ENCODE assay signal across 9 cellular contexts in genomic region chr9:120578614-120579013, GRCh38. TPM values are rescaled to one million over a fixed set of nuclear protein-coding genes. Genes with fewer than 3 reads are reported as not detected.
DNase-seq lines count a peak whose midpoint lies in the region; FAIRE-seq and TF ChIP-seq lines count a peak whose summit lies in the region.
"Had no signal": no experiment of that assay in that cellular context is flagged by ENCODE, and none has a peak within 500 bp of the region (broad histone marks: within the 10 kb centered on the region; RNA-seq: fewer than 3 reads in every experiment).

No MANE protein-coding gene starts in this region.

- no peaks in the 10 kb centered on the region for H3K27me3 Mint-ChIP-seq in activated naive CD4-positive, alpha-beta T cell treated with anti-CD3 and anti-CD28 coated beads, Interleukin-2, amount 50 U/mL, for 24 hours

- H3K4me1 ChIP-seq in SJCRH30 (peaks cover 18% of the 10 kb centered on the region), subcutaneous abdominal adipose tissue (ENCODE audit: control insufficient read depth in 5 of 5, insufficient read depth in 5 of 5, low read length in 5 of 5) (peaks cover 5 to 18% (median 16%) of the 10 kb centered on the region in 5 donors)

- H3K36me3 ChIP-seq in SJCRH30 (peaks cover 6% of the 10 kb centered on the region), subcutaneous abdominal adipose tissue (ENCODE audit: control insufficient read depth in 5 of 5, insufficient read depth in 5 of 5, low read length in 5 of 5) (peaks cover 0 to 5% (median 0%) of the 10 kb centered on the region in 5 donors)

- H3K9me3 ChIP-seq in SJCRH30 (replicated peaks) (no peaks in the 10 kb centered on the region), subcutaneous abdominal adipose tissue (ENCODE audit: control insufficient read depth in 5 of 5, low read length in 5 of 5) (no peaks in the 10 kb centered on the region)

- H3K27ac ChIP-seq in SJCRH30: no peak overlapping the region
- H3K27ac ChIP-seq in subcutaneous abdominal adipose tissue (ENCODE audit: low read depth, low read length): no peak overlapping the region

- H3K4me3 Mint-ChIP-seq in activated naive CD4-positive, alpha-beta T cell treated with anti-CD3 and anti-CD28 coated beads, Interleukin-2, amount 50 U/mL, for 24 hours: peak overlapping the region; percentile 95

- no peaks in the 10 kb centered on the region for H3K36me3 Mint-ChIP-seq in activated naive CD4-positive, alpha-beta T cell treated with anti-CD3 and anti-CD28 coated beads, Interleukin-2, amount 50 U/mL, for 24 hours

- peak overlapping the region; percentile 90 for H3K4me3 ChIP-seq in SJCRH30
- H3K4me3 ChIP-seq in foreskin fibroblast (ENCODE audit: low read depth in 1 of 2, low read length in 2 of 2): peak overlapping the region; percentile 97 to 99
- H3K4me3 ChIP-seq in subcutaneous abdominal adipose tissue (ENCODE audit: low read depth in 1 of 5, low read length in 5 of 5): peak overlapping the region; percentile 87 to 94 (median 91)

- DNase-seq in activated naive CD4-positive, alpha-beta T cell (lab: John Stamatoyannopoulos, UW): no peak
- DNase-seq in SJCRH30: no peak
- DNase-seq in foreskin fibroblast: no peak
- no peak for DNase-seq in stimulated activated CD4-positive, alpha-beta T cell treated with anti-CD3 and anti-CD28 coated beads, Interleukin-4, amount 100 ng/mL, for 1 hour
- no peak for DNase-seq in stimulated activated naive CD4-positive, alpha-beta T cell treated with Interleukin-2 at 50 U/mL for 16 hours (lab: John Stamatoyannopoulos, UW)
- DNase-seq in frontal cortex (ENCODE audit: low spot score in 2 of 2): no peak
- DNase-seq: effector CD4-positive, alpha-beta T cell had no signal

- no peaks in the 10 kb centered on the region for H3K27me3 ChIP-seq in SJCRH30
- H3K27me3 ChIP-seq in subcutaneous abdominal adipose tissue (ENCODE audit: control insufficient read depth in 5 of 5, insufficient read depth in 4 of 5, low read length in 5 of 5): no peaks in the 10 kb centered on the region

- H3K9me3 Mint-ChIP-seq in activated naive CD4-positive, alpha-beta T cell treated with anti-CD3 and anti-CD28 coated beads, Interleukin-2, amount 50 U/mL, for 24 hours: no peaks in the 10 kb centered on the region

- FAIRE-seq in frontal cortex (lab: Jason Lieb, UNC): no peak

- peaks cover 62% of the 10 kb centered on the region for H3K4me1 Mint-ChIP-seq in activated naive CD4-positive, alpha-beta T cell treated with anti-CD3 and anti-CD28 coated beads, Interleukin-2, amount 50 U/mL, for 24 hours

- TF ChIP-seq CTCF in foreskin fibroblast (IDR thresholded peaks at IDR 0.05; ENCODE audit: low read depth, low read length): no peak

- peak overlapping the region; percentile 44 for H3K27ac Mint-ChIP-seq in activated naive CD4-positive, alpha-beta T cell treated with anti-CD3 and anti-CD28 coated beads, Interleukin-2, amount 50 U/mL, for 24 hours

- no peak overlapping the region for H3K9ac ChIP-seq in subcutaneous abdominal adipose tissue (ENCODE audit: low read length in 5 of 5)

RNA-seq across cellular contexts. Expression of gene CDK5RAP2, which starts 1.4 kb away (rescaled TPM):
- 65.7 and 75.9 TPM in 2 replicates for total RNA-seq in SJCRH30 (2014; rRNA removed; shearing (Covaris generic))
- total RNA-seq in frontal cortex: 41.2 TPM
